Comparison of ENCODE assay signal across 1 cellular context in the genomic region with DNA sequence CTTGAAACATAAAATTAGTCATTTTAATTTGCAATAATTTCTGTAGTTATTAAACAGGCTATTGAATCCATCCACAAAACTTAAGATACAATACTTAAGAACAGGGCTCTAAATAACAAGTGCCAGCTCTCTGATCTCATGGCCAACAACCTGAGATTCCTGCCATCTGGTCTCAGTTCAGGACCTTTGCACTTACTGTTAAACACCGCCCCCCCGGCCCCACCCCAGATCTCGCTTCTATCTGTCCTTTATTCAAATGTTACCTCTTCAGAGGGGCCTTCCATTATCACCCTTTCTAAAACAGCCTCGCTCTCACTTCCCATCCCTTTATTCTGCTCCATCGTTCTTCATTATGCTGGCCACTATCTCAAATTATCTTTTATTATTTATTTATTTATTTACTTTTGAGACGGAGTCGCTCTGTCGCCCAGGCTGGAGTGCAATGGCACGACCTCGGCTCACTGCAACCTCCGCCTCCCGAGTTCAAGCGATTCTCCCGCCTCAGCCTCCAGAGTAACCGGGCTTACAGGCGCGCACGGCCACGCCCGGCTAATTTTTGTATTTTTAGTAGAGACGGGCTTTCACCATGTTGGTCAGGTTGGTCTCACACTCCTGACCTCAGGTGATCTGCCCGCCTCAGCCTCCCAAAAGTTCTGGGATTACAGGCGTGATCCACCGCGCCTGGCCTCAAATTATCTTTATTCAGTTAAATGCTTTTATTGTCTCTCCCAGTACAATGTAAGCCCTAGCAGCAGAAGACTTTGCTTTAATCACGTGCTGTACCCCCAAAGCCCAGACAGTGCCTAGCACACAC.
TF ChIP-seq lines count a peak whose summit lies in the region.

No MANE protein-coding gene starts in this region.

TF ChIP-seq in H1, 55 proteins besides CTCF, POLR2A, EP300 and RAD21:
- TF ChIP-seq, protein P1, sequence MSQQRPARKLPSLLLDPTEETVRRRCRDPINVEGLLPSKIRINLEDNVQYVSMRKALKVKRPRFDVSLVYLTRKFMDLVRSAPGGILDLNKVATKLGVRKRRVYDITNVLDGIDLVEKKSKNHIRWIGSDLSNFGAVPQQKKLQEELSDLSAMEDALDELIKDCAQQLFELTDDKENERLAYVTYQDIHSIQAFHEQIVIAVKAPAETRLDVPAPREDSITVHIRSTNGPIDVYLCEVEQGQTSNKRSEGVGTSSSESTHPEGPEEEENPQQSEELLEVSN (IDR thresholded peaks at IDR 0.05), result no peak
- TF ChIP-seq SAP30 (IDR thresholded peaks at IDR 0.05; ENCODE audit: insufficient read depth, insufficient replicate concordance, low read length) (no peak), TBP (IDR thresholded peaks at IDR 0.05; ENCODE audit: low read depth, low read length) (no peak), FOSL1 (IDR thresholded peaks at IDR 0.05; ENCODE audit: insufficient read depth, low read depth, low read length) (no peak), KDM4A (IDR thresholded peaks at IDR 0.05; ENCODE audit: low read depth, low read length, severe bottlenecking) (no peak), GABPA (IDR thresholded peaks at IDR 0.05; ENCODE audit: borderline replicate concordance, insufficient read depth, low read length) (no peak), TAF1 (IDR thresholded peaks at IDR 0.05; ENCODE audit: low read depth, low read length) (no peak), CHD1 (IDR thresholded peaks at IDR 0.05; ENCODE audit: low read depth, low read length) (no peak), BACH1 (IDR thresholded peaks at IDR 0.05; ENCODE audit: low read length) (no peak)
